Comparison of ENCODE assay signal across 26 cellular contexts in genomic region chr4:66853845-66854244, GRCh38.
DNase-seq lines count a peak whose midpoint lies in the region; ATAC-seq, FAIRE-seq and TF ChIP-seq lines count a peak whose summit lies in the region.
"Had no signal": no experiment of that assay in that cellular context is flagged by ENCODE, and none has a peak within 500 bp of the region (broad histone marks: within the 10 kb centered on the region; RNA-seq: fewer than 3 reads in every experiment).

No MANE protein-coding gene starts in this region.

- H3K36me3 Mint-ChIP-seq in WTC11: no peaks in the 10 kb centered on the region
- H3K36me3 Mint-ChIP-seq: CD14-positive monocyte; CD4-positive, alpha-beta memory T cell; CD4-positive, CD25-positive, alpha-beta regulatory T cell; CD8-positive, alpha-beta memory T cell had no signal

- FAIRE-seq in A204.1 (lab: Jason Lieb, UNC) (peak; percentile 91), frontal cortex (lab: Jason Lieb, UNC) (peak; percentile 37), pancreas (lab: Jason Lieb, UNC) (peak; percentile 17)
- FAIRE-seq: GM12891 had no signal

- TF ChIP-seq POLR2A in upper lobe of left lung (IDR thresholded peaks at IDR 0.05): no peak

- H3K4me1 Mint-ChIP-seq in WTC11: no peaks in the 10 kb centered on the region
- H3K4me1 Mint-ChIP-seq: CD14-positive monocyte; CD4-positive, alpha-beta memory T cell; CD4-positive, CD25-positive, alpha-beta regulatory T cell; CD8-positive, alpha-beta memory T cell had no signal

- H3K9me3 ChIP-seq in pancreas: no peaks in the 10 kb centered on the region
- no peaks in the 10 kb centered on the region for H3K9me3 ChIP-seq in upper lobe of left lung
- H3K9me3 ChIP-seq: BE2C, BLaER1 had no signal

- H3K27ac ChIP-seq in pancreas: no peak overlapping the region
- no peak overlapping the region for H3K27ac ChIP-seq in upper lobe of left lung
- H3K27ac ChIP-seq: 22Rv1, BLaER1 had no signal

- H3K27me3 ChIP-seq in pancreas (no peaks in the 10 kb centered on the region), upper lobe of left lung (no peaks in the 10 kb centered on the region)
- H3K27me3 ChIP-seq: BE2C, BLaER1 had no signal

- H3K4me3 Mint-ChIP-seq in WTC11: no peak overlapping the region
- H3K4me3 Mint-ChIP-seq: CD14-positive monocyte; CD4-positive, alpha-beta memory T cell; CD4-positive, CD25-positive, alpha-beta regulatory T cell; CD8-positive, alpha-beta memory T cell had no signal

- no peak overlapping the region for H3K27ac Mint-ChIP-seq in WTC11
- H3K27ac Mint-ChIP-seq: CD14-positive monocyte; CD4-positive, alpha-beta memory T cell; CD4-positive, CD25-positive, alpha-beta regulatory T cell; CD8-positive, alpha-beta memory T cell had no signal

- WGBS in pancreas, 2 donors: 75 to 86% methylated on average over 3 of the region's 3 CpGs
- WGBS in upper lobe of left lung, 2 donors: 91 to 92% methylated on average over 3 of the region's 3 CpGs

- H3K36me3 ChIP-seq in pancreas (no peaks in the 10 kb centered on the region), upper lobe of left lung (no peaks in the 10 kb centered on the region)
- H3K36me3 ChIP-seq: BE2C, BLaER1 had no signal

- DNase-seq in WTC11 (ENCODE audit: low spot score): no peak
- no peak for DNase-seq in frontal cortex (ENCODE audit: low spot score in 2 of 2)
- DNase-seq in pancreas: no peak
- no peak for DNase-seq in upper lobe of left lung
- DNase-seq in activated CD8-positive, alpha-beta memory T cell treated with anti-CD3 and anti-CD28 coated beads, Interleukin-2, amount 50 U/mL, for 4 hours: no peak
- DNase-seq: ACHN; BE2C; C1 segment of cervical spinal cord; CD4-positive, alpha-beta memory T cell; CD4-positive, CD25-positive, alpha-beta regulatory T cell; CD8-positive, alpha-beta memory T cell; COR-L47; DMS 273 treated with DMSO at 0.1 percent for 48 hours; DMS153; DMS53; DMS79; DND-41; EL; GDM1 had no signal

- ATAC-seq in WTC11 (no peak), pancreas (no peak), HG03469 (IDR thresholded peaks at IDR 0.05; ENCODE audit: unreplicated experiment) (no peak), GM19035 (IDR thresholded peaks at IDR 0.05; ENCODE audit: unreplicated experiment) (no peak), upper lobe of left lung (ENCODE audit: low FRiP score in 2 of 2) (no peak)

- POLR2A ChIA-PET in WTC11 (lab: Charles Lee): no interaction called here

- TF ChIP-seq CTCF in WTC11 (IDR thresholded peaks at IDR 0.05): no peak
- no peak for TF ChIP-seq CTCF in pancreas (IDR thresholded peaks at IDR 0.05)
- TF ChIP-seq CTCF in upper lobe of left lung (IDR thresholded peaks at IDR 0.05): no peak

- CTCF ChIA-PET in WTC11 (lab: Charles Lee): no interaction called here

- H3K9me3 Mint-ChIP-seq in WTC11: no peaks in the 10 kb centered on the region

- intact Hi-C loops in pancreas (cut with DNase I): no loop called here

- no peaks in the 10 kb centered on the region for H3K27me3 Mint-ChIP-seq in WTC11 (ENCODE audit: low read depth)
- H3K27me3 Mint-ChIP-seq: CD4-positive, alpha-beta memory T cell; CD4-positive, CD25-positive, alpha-beta regulatory T cell; CD8-positive, alpha-beta memory T cell had no signal

- H3K4me1 ChIP-seq in pancreas (no peaks in the 10 kb centered on the region), upper lobe of left lung (no peaks in the 10 kb centered on the region)
- H3K4me1 ChIP-seq: BE2C, BLaER1 had no signal

- TF ChIP-seq EP300 in upper lobe of left lung (IDR thresholded peaks at IDR 0.05): no peak

- H3K4me3 ChIP-seq in pancreas: no peak overlapping the region
- H3K4me3 ChIP-seq in upper lobe of left lung: no peak overlapping the region
- H3K4me3 ChIP-seq: BLaER1 had no signal

TF ChIP-seq in WTC11, 78 proteins besides CTCF, POLR2A, EP300 and RAD21:
- TF ChIP-seq HMGA2 (CRISPR knock-in tag; IDR thresholded peaks at IDR 0.05): peak; percentile 98
- TF ChIP-seq RELA (CRISPR knock-in tag; IDR thresholded peaks at IDR 0.05; ENCODE audit: borderline replicate concordance): no peak
- TF ChIP-seq, protein P1, sequence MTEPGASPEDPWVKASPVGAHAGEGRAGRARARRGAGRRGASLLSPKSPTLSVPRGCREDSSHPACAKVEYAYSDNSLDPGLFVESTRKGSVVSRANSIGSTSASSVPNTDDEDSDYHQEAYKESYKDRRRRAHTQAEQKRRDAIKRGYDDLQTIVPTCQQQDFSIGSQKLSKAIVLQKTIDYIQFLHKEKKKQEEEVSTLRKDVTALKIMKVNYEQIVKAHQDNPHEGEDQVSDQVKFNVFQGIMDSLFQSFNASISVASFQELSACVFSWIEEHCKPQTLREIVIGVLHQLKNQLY (CRISPR knock-in tag; IDR thresholded peaks at IDR 0.05): no peak
